In the genomic region with DNA sequence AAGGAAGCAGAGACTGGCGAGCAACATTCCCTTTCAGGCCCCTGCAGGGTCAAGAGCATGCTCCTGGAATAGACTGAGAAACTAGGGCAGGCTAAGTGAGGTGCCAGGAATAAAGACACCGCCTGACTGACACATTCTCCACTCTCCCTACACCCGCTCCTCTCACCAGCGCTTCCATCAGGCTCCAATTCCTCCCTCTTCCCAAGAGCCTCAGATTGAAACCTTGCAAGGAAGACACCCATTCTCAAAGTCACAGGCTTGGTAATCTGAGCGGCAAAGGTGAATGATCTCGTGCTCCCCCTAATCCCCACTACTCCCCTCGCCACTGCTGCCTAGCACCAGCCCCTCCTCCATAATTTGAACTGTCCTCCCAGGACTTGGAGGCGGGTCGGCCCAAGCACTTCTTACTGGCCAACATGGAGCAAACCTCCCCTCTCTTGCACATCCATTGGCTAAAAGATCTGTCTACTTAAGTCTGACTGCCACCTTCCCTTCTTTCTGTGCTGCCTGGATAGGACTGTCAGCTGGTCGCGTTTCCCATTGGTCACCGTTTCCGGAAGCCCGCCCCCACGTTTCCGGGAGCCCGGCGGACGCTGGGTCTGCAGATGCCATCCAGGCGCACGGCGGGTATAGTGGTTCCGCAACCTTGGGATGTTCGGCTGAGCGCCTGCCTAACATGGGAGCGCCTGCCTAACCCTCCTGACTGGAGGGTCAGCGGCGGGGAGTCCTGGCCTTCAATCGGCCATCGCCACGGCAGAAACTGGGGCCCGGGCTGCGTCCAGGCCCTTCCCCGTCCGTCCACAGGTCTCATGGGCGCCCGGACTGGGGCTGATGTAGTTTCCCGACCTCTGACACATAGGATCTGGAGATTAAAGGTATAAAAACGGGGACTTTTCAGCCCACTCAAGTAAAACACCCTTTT, we compare ENCODE assay signal across 8 cellular contexts. TPM values are rescaled to one million over a fixed set of nuclear protein-coding genes. Genes with fewer than 3 reads are reported as not detected.
A peak's percentile ranks its signal among the peaks of the same experiment; 100 is the strongest.
DNase-seq lines count a peak whose midpoint lies in the region; ATAC-seq and TF ChIP-seq lines count a peak whose summit lies in the region.

No MANE protein-coding gene starts in this region.

- peak overlapping the region; percentile 48 for H3K4me3 Mint-ChIP-seq in dendritic cell treated with granulocyte-macrophage colony-stimulating factor and Interleukin-4, amounts not matched to agents 40 ng/mL and 50 ng/mL, for 4 days

- DNase-seq in GM03348 (ENCODE audit: low spot score) (peak; percentile 95), NCI-H1105 (lab: John Stamatoyannopoulos, UW) (peak; percentile 90), T-helper 1 cell (peak in 4 of 5 donors; percentile 24 to 53 (median 39)), lung (ENCODE audit: low spot score) (peak; percentile 67)
- DNase-seq in activated CD8-positive, alpha-beta memory T cell treated with anti-CD3 and anti-CD28 coated beads, Interleukin-2, amount 50 U/mL, for 48 hours = no peak

- no peak for TF ChIP-seq CTCF in lung (IDR thresholded peaks at IDR 0.05; ENCODE audit: control extremely low read depth, extremely low read depth)

- no peaks in the 10 kb centered on the region for H3K36me3 Mint-ChIP-seq in dendritic cell treated with granulocyte-macrophage colony-stimulating factor and Interleukin-4, amounts not matched to agents 40 ng/mL and 50 ng/mL, for 4 days (ENCODE audit: low read depth)

- H3K36me3 ChIP-seq in lung (ENCODE audit: control insufficient read depth in 2 of 2, insufficient read depth in 2 of 2, low read length in 2 of 2) (no peaks in the 10 kb centered on the region), subcutaneous abdominal adipose tissue (ENCODE audit: control insufficient read depth in 5 of 5, insufficient read depth in 5 of 5, low read length in 5 of 5) (peaks cover 0 to 4% (median 0%) of the 10 kb centered on the region in 5 donors)

- H3K4me1 Mint-ChIP-seq in dendritic cell treated with granulocyte-macrophage colony-stimulating factor and Interleukin-4, amounts not matched to agents 40 ng/mL and 50 ng/mL, for 4 days (ENCODE audit: low read depth) = peaks cover 7% of the 10 kb centered on the region

- ATAC-seq in lung (ENCODE audit: insufficient read depth, low FRiP score) (peak; percentile 82), GM18873 (IDR thresholded peaks at IDR 0.05; ENCODE audit: low FRiP score, unreplicated experiment) (no peak)

- peaks cover 85% of the 10 kb centered on the region for H3K9me3 Mint-ChIP-seq in dendritic cell treated with granulocyte-macrophage colony-stimulating factor and Interleukin-4, amounts not matched to agents 40 ng/mL and 50 ng/mL, for 4 days

- peak overlapping the region; percentile 59 for H3K4me3 ChIP-seq in lung
- H3K4me3 ChIP-seq in subcutaneous abdominal adipose tissue (ENCODE audit: low read depth in 1 of 5, low read length in 5 of 5) = peak overlapping the region; percentile 61 to 71 (median 63)

- H3K9me3 ChIP-seq in lung (ENCODE audit: control insufficient read depth in 2 of 2, insufficient read depth in 1 of 2, low read length in 1 of 2) (peaks cover 0 to 43% of the 10 kb centered on the region in 2 donors), subcutaneous abdominal adipose tissue (ENCODE audit: control insufficient read depth in 5 of 5, low read length in 5 of 5) (peaks cover 22 to 77% (median 62%) of the 10 kb centered on the region in 5 donors)

- intact Hi-C loops in dendritic cell treated with granulocyte-macrophage colony-stimulating factor and Interleukin-4, amounts not matched to agents 40 ng/mL and 50 ng/mL, for 4 days (cut with micrococcal nuclease) = no loop called here

- H3K4me1 ChIP-seq in lung (ENCODE audit: control insufficient read depth in 2 of 2, insufficient read depth in 2 of 2, low read length in 2 of 2) (no peaks in the 10 kb centered on the region), subcutaneous abdominal adipose tissue (ENCODE audit: control insufficient read depth in 5 of 5, insufficient read depth in 5 of 5, low read length in 5 of 5) (no peaks in the 10 kb centered on the region)

- no peaks in the 10 kb centered on the region for H3K27me3 ChIP-seq in lung (ENCODE audit: control insufficient read depth, insufficient read depth)
- no peaks in the 10 kb centered on the region for H3K27me3 ChIP-seq in subcutaneous abdominal adipose tissue (ENCODE audit: control insufficient read depth in 5 of 5, insufficient read depth in 4 of 5, low read length in 5 of 5)

- 2 to 7% methylated on average over 39 of the region's 39 CpGs for WGBS in lung, 2 donors

- peak overlapping the region in 2 of 5 donors; percentile 35 to 48 for H3K9ac ChIP-seq in subcutaneous abdominal adipose tissue (ENCODE audit: low read length in 5 of 5)

- H3K27ac ChIP-seq in lung (ENCODE audit: low read depth in 1 of 2, low read length in 1 of 2) (peak overlapping the region; percentile 42 to 70), subcutaneous abdominal adipose tissue (ENCODE audit: low read depth, low read length) (no peak overlapping the region)

- H3K27me3 Mint-ChIP-seq in dendritic cell treated with granulocyte-macrophage colony-stimulating factor and Interleukin-4, amounts not matched to agents 40 ng/mL and 50 ng/mL, for 4 days = no peaks in the 10 kb centered on the region

- H3K27ac Mint-ChIP-seq in dendritic cell treated with granulocyte-macrophage colony-stimulating factor and Interleukin-4, amounts not matched to agents 40 ng/mL and 50 ng/mL, for 4 days = no peak overlapping the region

RNA-seq across cellular contexts. Expression of gene ZNF383, which starts 33.6 kb away (rescaled TPM):
- 10 to 100 TPM in 1 of 2 donors, 1 to 10 TPM in 1; 9.0 to 19.9 TPM for total RNA-seq in lung
- 1 to 10 TPM; 2.9 to 6.0 TPM for polyA plus RNA-seq in lung

RNA-seq across cellular contexts. Expression of gene ZNF585B, which starts 41.2 kb away (rescaled TPM):
- total RNA-seq in lung = 10 to 100 TPM; 12.3 to 22.9 TPM
- 1 to 10 TPM; 4.0 to 4.4 TPM for polyA plus RNA-seq in lung
